1 cellular context compared by ENCODE assay signal in the genomic region with DNA sequence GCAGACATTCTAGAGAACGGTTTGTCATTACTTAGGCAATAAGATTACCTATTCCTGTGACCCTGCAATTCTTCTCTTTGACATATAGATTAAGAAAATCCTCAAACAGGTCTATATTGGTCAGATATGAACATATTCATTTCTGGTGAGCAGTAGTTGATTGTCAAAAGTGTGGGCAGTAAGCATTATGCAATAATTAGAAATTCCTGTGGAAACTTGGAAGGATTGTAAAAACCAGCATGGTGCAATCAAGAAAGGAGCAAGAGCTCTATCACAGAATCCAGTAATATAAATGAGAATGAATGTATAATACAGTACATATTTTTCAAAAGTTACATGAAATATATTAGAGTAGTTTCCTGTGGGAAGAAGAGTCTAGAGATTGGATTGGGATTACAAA.
A peak's percentile ranks its signal among the peaks of the same experiment; 100 is the strongest.
TF ChIP-seq lines count a peak whose summit lies in the region.

No MANE protein-coding gene starts in this region.

TF ChIP-seq in IMR-90, 13 proteins besides CTCF, POLR2A, EP300 and RAD21:
- TF ChIP-seq NFE2L2 (IDR thresholded peaks at IDR 0.05; ENCODE audit: low read depth, low read length) (no peak), CEBPB (IDR thresholded peaks at IDR 0.05; ENCODE audit: low read depth, low read length) (peak; percentile 84)
TF ChIP-seq in IMR-90: peak in this region for 1.
